8 cellular contexts compared by ENCODE assay signal in the genomic region with DNA sequence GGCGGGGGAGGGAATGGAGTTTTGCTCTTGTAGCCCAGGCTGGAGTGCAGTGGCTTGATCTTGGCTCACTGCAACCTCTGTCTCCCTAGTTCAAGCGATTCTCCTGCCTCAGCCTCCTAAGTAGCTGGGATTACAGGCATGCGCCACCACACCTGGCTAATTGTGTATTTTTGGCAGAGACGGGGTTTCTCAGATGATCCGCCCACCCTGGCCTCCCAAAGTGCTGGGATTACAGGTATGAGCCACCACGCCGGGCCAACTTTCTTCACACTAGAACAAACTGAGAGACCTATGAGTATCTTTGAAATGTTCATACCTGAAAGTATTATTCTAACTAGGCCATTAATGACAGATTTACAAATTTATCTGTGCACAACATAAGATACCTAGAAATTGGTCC. TPM values are rescaled to one million over a fixed set of nuclear protein-coding genes. Genes with fewer than 3 reads are reported as not detected.
"Had no signal": no experiment of that assay in that cellular context is flagged by ENCODE, and none has a peak within 500 bp of the region (broad histone marks: within the 10 kb centered on the region; RNA-seq: fewer than 3 reads in every experiment).

No MANE protein-coding gene starts in this region.

RNA-seq across cellular contexts. Expression of a gene that starts 40.2 kb away (rescaled TPM):
- total RNA-seq: left lobe of liver, left ventricle myocardium superior, lung microvascular endothelial cell, osteoblast, prostate gland had no signal
- polyA plus RNA-seq: keratinocyte; naive thymus-derived CD8-positive, alpha-beta T cell; pancreas had no signal
